Comparison of ENCODE assay signal across 1 cellular context in the genomic region with DNA sequence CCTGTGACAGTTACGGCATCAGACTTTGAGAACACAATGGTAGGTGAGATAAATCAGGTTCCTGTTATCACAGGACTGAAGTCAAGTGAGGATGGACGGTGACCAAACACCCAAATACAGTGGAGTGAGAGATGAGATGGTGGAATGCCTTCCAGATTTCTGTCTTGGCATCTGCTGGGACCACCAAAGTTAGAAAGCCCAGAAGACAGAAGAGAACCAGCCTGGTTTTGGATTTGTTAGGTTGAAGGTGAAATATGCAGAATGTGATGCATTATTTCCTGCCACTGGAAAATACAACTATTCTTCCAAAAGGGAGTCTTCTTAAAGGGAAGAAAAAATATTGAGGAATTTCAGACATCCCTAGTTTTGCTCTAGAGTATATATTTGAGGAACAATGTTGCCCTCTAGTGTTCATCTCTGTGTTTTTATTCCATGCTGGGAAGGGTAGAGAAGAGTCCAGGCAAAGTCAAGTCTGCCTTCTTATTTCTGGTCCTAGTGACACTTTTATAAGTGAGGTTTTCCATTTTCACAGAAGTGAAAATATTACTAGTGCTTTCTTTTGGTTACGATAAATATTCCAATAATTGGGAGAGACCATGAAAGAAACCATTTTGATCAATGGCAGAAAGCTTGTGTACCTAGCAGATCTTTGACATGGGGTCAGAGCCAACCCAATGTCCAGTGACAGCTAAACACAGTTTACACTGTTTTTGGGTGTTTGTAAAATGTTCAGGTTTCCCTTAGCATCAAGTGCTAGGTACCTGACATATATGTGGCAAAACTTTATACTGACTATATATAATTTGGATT.
TF ChIP-seq lines count a peak whose summit lies in the region.

No MANE protein-coding gene starts in this region.

TF ChIP-seq in H1, 55 proteins besides CTCF, POLR2A, EP300 and RAD21:
- TF ChIP-seq, protein P1, sequence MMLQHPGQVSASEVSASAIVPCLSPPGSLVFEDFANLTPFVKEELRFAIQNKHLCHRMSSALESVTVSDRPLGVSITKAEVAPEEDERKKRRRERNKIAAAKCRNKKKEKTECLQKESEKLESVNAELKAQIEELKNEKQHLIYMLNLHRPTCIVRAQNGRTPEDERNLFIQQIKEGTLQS (IDR thresholded peaks at IDR 0.05; ENCODE audit: insufficient read depth, low read depth, low read length): no peak
